ENCODE assay signal across 17 cellular contexts in the genomic region with DNA sequence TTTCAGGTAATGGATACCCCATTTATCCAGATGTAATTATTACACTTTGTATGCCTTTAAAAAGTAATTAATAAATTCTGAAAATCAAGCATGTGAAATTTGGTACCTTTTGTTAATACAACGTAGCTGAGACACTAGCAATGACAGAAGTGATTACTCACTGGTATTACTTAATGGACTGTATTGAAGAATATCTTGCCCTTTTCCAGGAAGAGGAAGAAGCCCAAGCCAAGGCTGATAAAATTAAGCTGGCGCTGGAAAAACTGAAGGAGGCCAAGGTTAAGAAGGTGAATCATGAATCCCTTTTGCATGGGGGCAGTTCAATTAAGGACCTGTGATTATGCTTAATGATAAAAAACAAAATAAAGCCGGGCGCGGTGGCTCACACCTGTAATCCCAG.
"Had no signal": no experiment of that assay in that cellular context is flagged by ENCODE, and none has a peak within 500 bp of the region (broad histone marks: within the 10 kb centered on the region; RNA-seq: fewer than 3 reads in every experiment).

No MANE protein-coding gene starts in this region.

- H3K27me3 ChIP-seq: body of pancreas, gastrocnemius medialis, heart right ventricle, sigmoid colon, tibial artery had no signal

- H3K36me3 Mint-ChIP-seq: mesothelial cell of epicardium had no signal

- H3K36me3 ChIP-seq: gastrocnemius medialis, sigmoid colon, tibial artery had no signal

- H3K9me3 ChIP-seq: body of pancreas, gastrocnemius medialis, lower lobe of right lung, sigmoid colon, tibial artery had no signal

- H2AFZ ChIP-seq: parathyroid adenoma had no signal

- H3K4me1 Mint-ChIP-seq: activated CD8-positive, alpha-beta memory T cell treated with anti-CD3 and anti-CD28 coated beads, Interleukin-2, amount 10 ng/mL, durations not matched to agents 7 days and 5 days had no signal

- H3K79me2 ChIP-seq: parathyroid adenoma had no signal

- H3K27ac ChIP-seq: body of pancreas, gastrocnemius medialis, heart right ventricle, lower lobe of right lung, parathyroid adenoma, sigmoid colon, SK-N-MC, tibial artery had no signal

- H3K4me3 ChIP-seq: body of pancreas, gastrocnemius medialis, heart right ventricle, lower lobe of right lung, sigmoid colon, SK-N-MC, tibial artery had no signal

- H3K9me3 Mint-ChIP-seq: activated CD4-positive, alpha-beta memory T cell treated with anti-CD3 and anti-CD28 coated beads for 36 hours; activated T-cell treated with anti-CD3 and anti-CD28 coated beads, Interleukin-2, amount 50 U/mL, for 4 hours; mesothelial cell of epicardium had no signal

- DNase-seq: activated CD4-positive, alpha-beta memory T cell treated with anti-CD3 and anti-CD28 coated beads for 36 hours; activated CD4-positive, alpha-beta T cell treated with anti-CD3 and anti-CD28 coated beads for 36 hours; activated CD8-positive, alpha-beta memory T cell treated with anti-CD3 and anti-CD28 coated beads, Interleukin-2, amount 10 ng/mL, durations not matched to agents 7 days and 5 days; activated T-cell treated with anti-CD3 and anti-CD28 coated beads, Interleukin-2, amount 50 U/mL, for 4 hours; amygdala; body of pancreas; cortex of kidney; effector memory CD4-positive, alpha-beta T cell; gastrocnemius medialis; heart right ventricle; lower lobe of right lung; sigmoid colon; stimulated activated CD4-positive, alpha-beta T cell treated with anti-CD3 and anti-CD28 coated beads, Interleukin-1b, Interleukin-23, amount 100 ng/mL, for 48 hours; tibial artery had no signal

- H3K27me3 Mint-ChIP-seq: activated CD4-positive, alpha-beta memory T cell treated with anti-CD3 and anti-CD28 coated beads for 36 hours; activated CD4-positive, alpha-beta T cell treated with anti-CD3 and anti-CD28 coated beads for 36 hours; activated CD8-positive, alpha-beta memory T cell treated with anti-CD3 and anti-CD28 coated beads, Interleukin-2, amount 10 ng/mL, durations not matched to agents 7 days and 5 days had no signal

- H3K27ac Mint-ChIP-seq: activated CD4-positive, alpha-beta memory T cell treated with anti-CD3 and anti-CD28 coated beads for 36 hours; activated CD8-positive, alpha-beta memory T cell treated with anti-CD3 and anti-CD28 coated beads, Interleukin-2, amount 10 ng/mL, durations not matched to agents 7 days and 5 days; mesothelial cell of epicardium had no signal

- H3K4me1 ChIP-seq: body of pancreas, gastrocnemius medialis, lower lobe of right lung, parathyroid adenoma, sigmoid colon, tibial artery had no signal

- ATAC-seq: activated CD4-positive, alpha-beta T cell treated with anti-CD3 and anti-CD28 coated beads for 36 hours; activated CD8-positive, alpha-beta memory T cell treated with anti-CD3 and anti-CD28 coated beads, Interleukin-2, amount 10 ng/mL, durations not matched to agents 7 days and 5 days; activated T-cell treated with anti-CD3 and anti-CD28 coated beads, Interleukin-2, amount 50 U/mL, for 4 hours; body of pancreas; gastrocnemius medialis; heart right ventricle had no signal

- H3K4me3 Mint-ChIP-seq: activated CD4-positive, alpha-beta memory T cell treated with anti-CD3 and anti-CD28 coated beads for 36 hours; activated CD4-positive, alpha-beta T cell treated with anti-CD3 and anti-CD28 coated beads for 36 hours; activated CD8-positive, alpha-beta memory T cell treated with anti-CD3 and anti-CD28 coated beads, Interleukin-2, amount 10 ng/mL, durations not matched to agents 7 days and 5 days; activated T-cell treated with anti-CD3 and anti-CD28 coated beads, Interleukin-2, amount 50 U/mL, for 4 hours; mesothelial cell of epicardium had no signal

- H3K9ac ChIP-seq: parathyroid adenoma had no signal
